ENCODE assay signal across 8 cellular contexts in the genomic region with DNA sequence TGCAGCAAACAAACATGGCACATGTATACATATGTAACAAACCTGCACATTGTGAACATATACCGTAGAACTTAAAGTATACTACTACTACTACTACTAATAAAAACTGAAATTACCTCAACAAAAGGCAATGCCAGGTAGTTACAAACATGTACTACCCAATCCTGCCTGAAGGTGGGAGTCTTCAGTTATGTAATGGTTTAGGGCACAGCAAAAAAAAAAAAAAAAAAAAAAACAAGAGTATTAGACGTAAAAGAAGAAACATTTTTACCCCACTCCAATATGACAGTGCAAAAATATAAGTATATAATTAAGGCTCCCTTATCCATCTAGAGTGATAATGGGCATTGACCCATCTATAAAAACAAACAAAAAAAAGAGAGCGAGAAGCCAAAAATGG.
DNase-seq lines count a peak whose midpoint lies in the region; ATAC-seq, FAIRE-seq and TF ChIP-seq lines count a peak whose summit lies in the region.
"Not testable (repeated sequence)": the region's sequence is repeated elsewhere in the genome, so short reads cannot be mapped to it uniquely, and the experiment has no call there.

No MANE protein-coding gene starts in this region.

- not testable (repeated sequence) for H3K79me2 ChIP-seq in GM12878 (ENCODE audit: control insufficient read depth, insufficient read depth, low read length)

- FAIRE-seq in GM12878 (lab: Jason Lieb, UNC), result not testable (repeated sequence)

- H3K4me2 ChIP-seq in GM12878 (ENCODE audit: control insufficient read depth, insufficient read depth), result not testable (repeated sequence)

- 15% methylated on average over 3 of the region's 3 CpGs for WGBS in GM12878 (ENCODE audit: insufficient coverage, insufficient replicate concordance, low lambda C conversion rate, missing lambda C conversion rate)

- not testable (repeated sequence) for H3K36me3 Mint-ChIP-seq in HFFc6 (ENCODE audit: low read depth); neural crest cell (ENCODE audit: low read depth)

- POLR2A ChIA-PET in A673 (lab: Charles Lee; ENCODE audit: low non-redundant PET); GM12878 (lab: Charles Lee): not testable (repeated sequence)

- in situ Hi-C loops in GM12878 (cut with MboI), result not testable (repeated sequence)

- not testable (repeated sequence) for H3K9ac ChIP-seq in GM12878 (ENCODE audit: control insufficient read depth, insufficient read depth, low read length)

- H3K27ac ChIP-seq in A673 (ENCODE audit: low read depth, low read length, poor library complexity, severe bottlenecking); GM12878 (ENCODE audit: control insufficient read depth, insufficient read depth): not testable (repeated sequence)

- TF ChIP-seq RAD21 in GM12878 (IDR thresholded peaks at IDR 0.05; ENCODE audit: insufficient read depth, low read depth, low read length), result peak; percentile 48; the same call in 1 of the 2 replicates

- not testable (repeated sequence) for H3K27ac Mint-ChIP-seq in HFFc6; neural crest cell (ENCODE audit: unreplicated experiment)

- not testable (repeated sequence) for TF ChIP-seq POLR2A in GM12878 (IDR thresholded peaks at IDR 0.05; ENCODE audit: low read depth, low read length)

- SMC1A ChIA-PET in GM12878 (lab: Charles Lee; ENCODE audit: uncharacterized antibody, unreplicated experiment), result not testable (repeated sequence)

- peak; percentile 40; the same call in 2 of the 3 replicates for ATAC-seq in GM12878

- not testable (repeated sequence) for H3K4me3 ChIP-seq in A673 (ENCODE audit: low read depth, low read length, poor library complexity, severe bottlenecking); GM12864 (ENCODE audit: low read depth, low read length); GM12878; fibroblast of villous mesenchyme (ENCODE audit: low read depth, low read length)

- TF ChIP-seq CTCF in A673 (conservative IDR thresholded peaks at IDR 0.05; ENCODE audit: low read depth, low read length), result peak; percentile 32; the same call in 1 of the 2 replicates
- peak; percentile 20 for TF ChIP-seq CTCF in GM12864 (IDR thresholded peaks at IDR 0.05; ENCODE audit: low read depth, low read length, missing control alignments)
- peak; percentile 62 for TF ChIP-seq CTCF in HFFc6 (IDR thresholded peaks at IDR 0.05)
- peak; percentile 8 to 35 (median 27); a peak in 2 of 6 replicates for TF ChIP-seq CTCF in GM12878 (IDR thresholded peaks at IDR 0.05 in 2 of 3, conservative IDR thresholded peaks at IDR 0.05 in 1 of 3; ENCODE audit: control insufficient read depth in 2 of 3, extremely low read depth in 1 of 3, insufficient read depth in 1 of 3, low read depth in 3 of 3, low read length in 3 of 3)
- TF ChIP-seq CTCF in fibroblast of villous mesenchyme (IDR thresholded peaks at IDR 0.05; ENCODE audit: insufficient read depth, low read depth, low read length), result peak; percentile 34
- TF ChIP-seq CTCF in neural crest cell (conservative IDR thresholded peaks at IDR 0.05), result peak; percentile 41

- H3K36me3 ChIP-seq in A673 (ENCODE audit: insufficient read depth, low read length, poor library complexity, severe bottlenecking); GM12878 (ENCODE audit: control insufficient read depth in 2 of 2, insufficient read depth in 2 of 2, low read length in 1 of 2): not testable (repeated sequence)

- H4K20me1 ChIP-seq in GM12878 (ENCODE audit: control insufficient read depth, insufficient read depth), result not testable (repeated sequence)

- H3K27me3 Mint-ChIP-seq in HFFc6 (ENCODE audit: insufficient read depth); neural crest cell (ENCODE audit: low read depth): not testable (repeated sequence)

- RAD21 ChIA-PET in GM12878 (lab: Charles Lee; ENCODE audit: unreplicated experiment), result not testable (repeated sequence)

- not testable (repeated sequence) for H3K4me1 ChIP-seq in A673 (ENCODE audit: insufficient read depth, low read length, poor library complexity, severe bottlenecking); GM12878 (ENCODE audit: control insufficient read depth, insufficient read depth, low read length)

- not testable (repeated sequence) for H3K9me3 Mint-ChIP-seq in HFFc6, neural crest cell

- not testable (repeated sequence) for BruUV-seq in A673 (replicated peaks; lab: Mats Ljungman, UMichigan); GM12878 (replicated peaks; lab: Mats Ljungman, UMichigan)

- H3K4me3 Mint-ChIP-seq in HFFc6, neural crest cell: not testable (repeated sequence)

- CTCF ChIA-PET in A673 (lab: Charles Lee); GM12878 (lab: Yijun Ruan, JAX): not testable (repeated sequence)

- TF ChIP-seq EP300 in GM12878 (IDR thresholded peaks at IDR 0.05; ENCODE audit: borderline replicate concordance in 1 of 2, control insufficient read depth in 1 of 2, low read depth in 2 of 2, low read length in 2 of 2), result not testable (repeated sequence)

- not testable (repeated sequence) for H3K27me3 ChIP-seq in A673 (replicated peaks; ENCODE audit: insufficient read depth, low read depth, low read length, poor library complexity); GM12878 (replicated peaks in 1 of 2; ENCODE audit: control insufficient read depth in 2 of 2, insufficient read depth in 2 of 2, low read length in 1 of 2)

- H3K9me3 ChIP-seq in A673 (ENCODE audit: low read depth, low read length, poor library complexity, severe bottlenecking); GM12878 (replicated peaks; ENCODE audit: control insufficient read depth, insufficient read depth, low read length): not testable (repeated sequence)

- not testable (repeated sequence) for H3K4me1 Mint-ChIP-seq in HFFc6 (ENCODE audit: low read depth); neural crest cell

- intact Hi-C loops in A673 (cut with micrococcal nuclease; ENCODE audit: unreplicated experiment); GM12878 (cut with micrococcal nuclease; ENCODE audit: unreplicated experiment): not testable (repeated sequence)

- DNase-seq in A673 (ENCODE audit: low spot score) (peak; percentile 18), HFFc6 (peak; percentile 40), NAMALWA (ENCODE audit: low spot score) (peak; percentile 13), T follicular helper cell (ENCODE audit: low read depth) (peak; percentile 21), fibroblast of villous mesenchyme (ENCODE audit: low read depth) (peak; percentile 1)
- DNase-seq in GM12864 (ENCODE audit: low read depth); GM12878 (ENCODE audit: low read depth, low spot score); neural crest cell (ENCODE audit: low read depth, low spot score): not testable (repeated sequence)

- H2AFZ ChIP-seq in GM12878 (ENCODE audit: control insufficient read depth, low read depth, low read length), result not testable (repeated sequence)

TF ChIP-seq in GM12878, 131 proteins besides CTCF, POLR2A, EP300 and RAD21:
- TF ChIP-seq ZNF384 (IDR thresholded peaks at IDR 0.05; ENCODE audit: borderline replicate concordance, low read depth, low read length), result peak; percentile 87
